22 cellular contexts compared by ENCODE assay signal in the genomic region with DNA sequence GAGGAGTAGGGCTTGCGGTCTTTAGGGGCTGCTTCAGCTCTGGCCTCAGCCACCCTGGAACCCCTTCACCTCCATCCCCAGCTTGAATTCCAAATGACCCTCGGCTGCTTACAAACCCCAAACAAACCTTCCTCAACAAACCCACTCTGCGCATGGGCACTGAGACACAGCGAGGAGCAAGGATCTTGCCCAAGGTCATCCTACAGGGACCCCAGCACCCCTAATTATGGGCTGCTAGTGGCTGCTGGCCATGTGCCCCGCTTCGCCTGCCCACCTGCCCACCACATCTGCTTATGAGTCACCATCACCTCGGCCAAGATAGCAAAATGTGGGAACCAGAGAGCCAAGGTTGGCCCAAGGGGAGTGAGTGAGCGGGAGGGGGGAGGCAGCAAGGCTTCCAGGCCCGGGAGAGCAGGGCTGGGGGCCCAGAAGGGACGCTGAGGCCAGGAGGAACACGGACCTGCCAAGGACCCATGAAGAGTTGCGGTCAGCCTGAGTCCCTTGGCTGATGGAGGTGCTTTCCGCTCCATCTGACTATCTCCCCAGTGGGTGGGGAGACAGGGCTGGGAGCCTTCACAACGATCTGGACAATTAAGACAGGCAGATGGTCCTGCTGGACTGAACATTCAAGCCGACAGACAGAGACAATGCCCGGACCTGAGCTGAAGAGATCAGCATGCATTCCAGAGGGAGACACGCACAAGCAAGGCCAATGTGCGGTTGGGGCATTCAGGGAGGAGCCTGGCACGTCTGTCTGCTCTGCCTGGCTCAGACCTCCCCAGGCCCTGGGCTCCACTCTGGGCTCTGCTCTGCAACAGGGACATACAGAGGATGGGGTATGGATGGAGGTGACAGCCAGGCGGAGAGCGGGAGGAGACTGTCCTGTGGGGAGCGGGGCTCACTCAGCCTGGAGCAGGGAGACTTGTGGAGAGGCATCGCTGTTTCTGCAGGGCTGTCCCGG. TPM values are rescaled to one million over a fixed set of nuclear protein-coding genes. Genes with fewer than 3 reads are reported as not detected.
DNase-seq lines count a peak whose midpoint lies in the region; TF ChIP-seq lines count a peak whose summit lies in the region.
"Had no signal": no experiment of that assay in that cellular context is flagged by ENCODE, and none has a peak within 500 bp of the region (broad histone marks: within the 10 kb centered on the region; RNA-seq: fewer than 3 reads in every experiment).

No MANE protein-coding gene starts in this region.

- H3K9me3 ChIP-seq in HEK293 (ENCODE audit: control insufficient read depth, insufficient read depth, low read depth, low read length) (no peaks in the 10 kb centered on the region), mammary epithelial cell (replicated peaks; ENCODE audit: insufficient read depth, low read length) (no peaks in the 10 kb centered on the region)
- H3K9me3 ChIP-seq: mucosa of descending colon had no signal

- intact Hi-C loops in mammary epithelial cell (cut with micrococcal nuclease): loop anchor here (5.0 kb wide), 1 partner anchor 101 kb away; the partner anchor contains the start of gene CCDC174
- intact Hi-C loops in activated CD4-positive, alpha-beta memory T cell treated with anti-CD3 and anti-CD28 coated beads for 36 hours (cut with micrococcal nuclease): no loop called here

- no peak overlapping the region for H3K9ac ChIP-seq in mammary epithelial cell (ENCODE audit: insufficient read depth, low read length)

- CTCF ChIA-PET in HEK293 (lab: Yijun Ruan, JAX): interaction anchor here (0.6 to 1.7 kb wide), 2 partner anchors 16 to 328 kb away, joined by 3 to 4 read pairs; no protein-coding TSS in a partner anchor
- CTCF ChIA-PET in mammary epithelial cell (lab: Charles Lee; ENCODE audit: low non-redundant PET): no interaction called here
- CTCF ChIA-PET in activated CD4-positive, alpha-beta memory T cell treated with anti-CD3 and anti-CD28 coated beads for 36 hours (lab: Charles Lee): interaction anchor here (1.9 to 5.8 kb wide), 2 partner anchors 8 to 40 kb away, joined by 4 to 41 read pairs; no protein-coding TSS in a partner anchor

- H3K27me3 ChIP-seq in mammary epithelial cell (ENCODE audit: insufficient read depth, low read length) (peaks cover 2% of the 10 kb centered on the region), kidney epithelial cell (ENCODE audit: control insufficient read depth, insufficient read depth, low read length) (peaks cover 52% of the 10 kb centered on the region)

- no TSS peak for BruUV-seq in mammary epithelial cell (replicated peaks; lab: Mats Ljungman, UMichigan)

- 43% methylated on average over 11 of the region's 24 CpGs for whole genome bisulfite sequencing in mammary epithelial cell (ENCODE audit: low coverage, missing lambda C conversion rate)

- H3K79me2 ChIP-seq in mammary epithelial cell (ENCODE audit: insufficient read depth, low read length): no peaks in the 10 kb centered on the region

- H3K4me3 ChIP-seq in AG10803 (ENCODE audit: low read length) (no peak overlapping the region), HEK293 (ENCODE audit: low read depth, low read length) (no peak overlapping the region), mammary epithelial cell (replicated peaks in 1 of 3; ENCODE audit: insufficient read depth in 1 of 3, low read depth in 2 of 3, low read length in 3 of 3) (no peak overlapping the region), kidney epithelial cell (ENCODE audit: low read depth, low read length) (no peak overlapping the region)
- H3K4me3 ChIP-seq: coronary artery, mucosa of descending colon, PC-9 had no signal

- POLR2A ChIA-PET in HEK293 (lab: Yijun Ruan, JAX): no interaction called here
- POLR2A ChIA-PET in activated CD4-positive, alpha-beta memory T cell treated with anti-CD3 and anti-CD28 coated beads for 36 hours (lab: Charles Lee): no interaction called here

- no peak for TF ChIP-seq CTCF in AG10803 (conservative IDR thresholded peaks at IDR 0.05; ENCODE audit: low read length)
- TF ChIP-seq CTCF in HEK293 (tag by site-specific recombination; IDR thresholded peaks at IDR 0.05): no peak
- TF ChIP-seq CTCF in mammary epithelial cell (conservative IDR thresholded peaks at IDR 0.05 in 1 of 2, IDR thresholded peaks at IDR 0.05 in 1 of 2; ENCODE audit: extremely low read depth in 1 of 2, insufficient read depth in 1 of 2, low read depth in 1 of 2, low read length in 2 of 2): no peak
- no peak for TF ChIP-seq CTCF in kidney epithelial cell (IDR thresholded peaks at IDR 0.05; ENCODE audit: insufficient read depth, low read length, poor library complexity, severe bottlenecking)

- peaks cover 34% of the 10 kb centered on the region for H3K27me3 Mint-ChIP-seq in activated CD4-positive, alpha-beta memory T cell treated with anti-CD3 and anti-CD28 coated beads for 36 hours

- H3K27ac Mint-ChIP-seq in activated CD4-positive, alpha-beta memory T cell treated with anti-CD3 and anti-CD28 coated beads for 36 hours: no peak overlapping the region
- H3K27ac Mint-ChIP-seq: CD8-positive, alpha-beta T cell; stimulated activated naive CD8-positive, alpha-beta T cell treated with anti-CD3 and anti-CD28 coated beads, Interleukin-15, Interleukin-2, amounts not matched to agents 100 ng/mL and 50 ng/mL, for 24 hours had no signal

- H3K4me1 ChIP-seq in HEK293 (ENCODE audit: control insufficient read depth, insufficient read depth, low read length): no peaks in the 10 kb centered on the region
- peaks cover 14% of the 10 kb centered on the region for H3K4me1 ChIP-seq in mammary epithelial cell (ENCODE audit: insufficient read depth, low read length)

- H3K4me2 ChIP-seq in mammary epithelial cell (ENCODE audit: insufficient read depth, low read depth, low read length): peak overlapping the region; percentile 25
- H3K4me2 ChIP-seq: PC-9 had no signal

- H3K27ac ChIP-seq in HEK293 (ENCODE audit: extremely low read depth, low read depth, low read length) (no peak overlapping the region), mammary epithelial cell (ENCODE audit: insufficient read depth, low read depth, low read length) (no peak overlapping the region)
- H3K27ac ChIP-seq: coronary artery, PC-9 had no signal

- peak; percentile 55 for DNase-seq in AG10803 (ENCODE audit: low read depth)
- peak; percentile 12 for DNase-seq in mammary epithelial cell
- DNase-seq in kidney epithelial cell (ENCODE audit: low read depth): peak; percentile 9
- no peak for DNase-seq in NCI-H446 treated with DMSO at 0.1 percent for 48 hours (lab: John Stamatoyannopoulos, UW)
- no peak for DNase-seq in RKO (ENCODE audit: low spot score)
- no peak for DNase-seq in activated CD4-positive, alpha-beta memory T cell treated with anti-CD3 and anti-CD28 coated beads for 36 hours
- DNase-seq in HPDE6-E6E7 (ENCODE audit: extremely low spot score): no peak
- DNase-seq: activated CD4-positive, alpha-beta T cell treated with anti-CD3 and anti-CD28 coated beads for 4 hours; activated gamma-delta T cell treated with Interleukin-2 at 50 U/mL for 16 hours; amygdala; CD8-positive, alpha-beta T cell; NCI-H1417; NCI-H2171; NCI-H774; PC-9; stimulated activated CD4-positive, alpha-beta T cell treated with anti-CD3 and anti-CD28 coated beads, Interleukin-1b, Interleukin-23, amount 100 ng/mL, for 48 hours had no signal

- no peaks in the 10 kb centered on the region for H3K9me3 Mint-ChIP-seq in activated CD4-positive, alpha-beta memory T cell treated with anti-CD3 and anti-CD28 coated beads for 36 hours
- H3K9me3 Mint-ChIP-seq: CD8-positive, alpha-beta T cell; stimulated activated naive CD8-positive, alpha-beta T cell treated with anti-CD3 and anti-CD28 coated beads, Interleukin-15, Interleukin-2, amounts not matched to agents 100 ng/mL and 50 ng/mL, for 24 hours had no signal

- no peaks in the 10 kb centered on the region for H4K20me1 ChIP-seq in mammary epithelial cell (ENCODE audit: insufficient read depth, low read length)

- H3K4me3 Mint-ChIP-seq in activated CD4-positive, alpha-beta memory T cell treated with anti-CD3 and anti-CD28 coated beads for 36 hours: no peak overlapping the region
- H3K4me3 Mint-ChIP-seq: CD8-positive, alpha-beta T cell; stimulated activated naive CD8-positive, alpha-beta T cell treated with anti-CD3 and anti-CD28 coated beads, Interleukin-15, Interleukin-2, amounts not matched to agents 100 ng/mL and 50 ng/mL, for 24 hours had no signal

- peaks cover 3% of the 10 kb centered on the region for H3K4me1 Mint-ChIP-seq in activated CD4-positive, alpha-beta memory T cell treated with anti-CD3 and anti-CD28 coated beads for 36 hours (ENCODE audit: low read depth)

- in situ Hi-C loops in mammary epithelial cell (cut with MboI; ENCODE audit: low sequenced_read_pairs in 2 of 2): no loop called here

- H2AFZ ChIP-seq in mammary epithelial cell (ENCODE audit: low read depth, low read length): peak overlapping the region; percentile 2
- H2AFZ ChIP-seq: PC-9 had no signal

- H3K36me3 ChIP-seq in HEK293 (ENCODE audit: control insufficient read depth in 2 of 2, insufficient read depth in 1 of 2, low read length in 2 of 2) (no peaks in the 10 kb centered on the region), mammary epithelial cell (ENCODE audit: insufficient read depth, low read length) (no peaks in the 10 kb centered on the region), kidney epithelial cell (ENCODE audit: control insufficient read depth, insufficient read depth, low read length) (no peaks in the 10 kb centered on the region)

- dilution Hi-C loops in mammary epithelial cell (cut with HindIII; ENCODE audit: low sequenced_read_pairs): no loop called here

- H3K36me3 Mint-ChIP-seq in activated CD4-positive, alpha-beta memory T cell treated with anti-CD3 and anti-CD28 coated beads for 36 hours: no peaks in the 10 kb centered on the region
- H3K36me3 Mint-ChIP-seq: CD8-positive, alpha-beta T cell had no signal

TF ChIP-seq in HEK293, 187 proteins besides CTCF, POLR2A, EP300 and RAD21:
- 0 out of 2 replicates have a peak, but pooled peaks have one; percentile 13 for TF ChIP-seq ZNF600 (tag by site-specific recombination; IDR thresholded peaks at IDR 0.05)
- peak; percentile 61; the same call in 1 of the 2 replicates for TF ChIP-seq ZBTB17 (tag by site-specific recombination; IDR thresholded peaks at IDR 0.05)
- no peak for TF ChIP-seq ZIC2 (tag by site-specific recombination; IDR thresholded peaks at IDR 0.05)

RNA-seq across cellular contexts. Expression of gene GRIP2, which starts 10.8 kb away (rescaled TPM):
- total RNA-seq in mammary epithelial cell (under 1 TPM in 1 of 2 donors, not detected in 1; 0.17 TPM), kidney epithelial cell (not detected in 2 replicates)
- polyA plus RNA-seq in mammary epithelial cell: 0.01 TPM
- polyA minus RNA-seq in mammary epithelial cell: not detected
- not detected for total RNA-seq in activated CD4-positive, alpha-beta memory T cell treated with anti-CD3 and anti-CD28 coated beads for 36 hours
- total RNA-seq: CD8-positive, alpha-beta T cell; HT-29; PC-9 had no signal
- polyA plus RNA-seq: AG04450 had no signal

Comparison
In these comparisons a context has a peak if more than half of its experiments do, and no peak if none do; other contexts are left out.
1. DNase-seq: peak in AG10803 (single experiment), mammary epithelial cell (single experiment) and kidney epithelial cell (single experiment); none in NCI-H446 treated with DMSO at 0.1 percent for 48 hours (single experiment), RKO (single experiment), activated CD4-positive, alpha-beta memory T cell treated with anti-CD3 and anti-CD28 coated beads for 36 hours (single experiment) and HPDE6-E6E7 (single experiment).